ENCODE assay signal across 5 cellular contexts in the genomic region with DNA sequence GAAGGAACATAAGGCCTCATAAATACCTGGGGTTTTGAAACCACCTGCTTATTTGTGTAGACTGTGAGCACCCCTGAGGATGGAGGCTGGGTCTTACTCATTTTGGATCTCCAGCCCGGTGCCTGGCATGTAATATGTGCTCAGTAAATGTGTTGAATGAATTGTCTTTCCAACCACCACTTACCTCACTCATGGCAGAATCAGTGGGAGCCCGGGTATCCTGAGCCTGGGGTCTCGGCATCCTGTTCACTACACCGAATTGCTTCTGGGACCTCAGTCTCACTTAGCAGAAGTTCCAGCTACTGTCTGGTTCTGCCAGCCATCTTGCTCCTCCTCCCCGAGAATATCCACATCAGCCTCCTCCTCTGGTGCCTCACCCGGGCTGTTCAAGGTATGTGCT. TPM values are rescaled to one million over a fixed set of nuclear protein-coding genes. Genes with fewer than 3 reads are reported as not detected.
"Had no signal": no experiment of that assay in that cellular context is flagged by ENCODE, and none has a peak within 500 bp of the region (broad histone marks: within the 10 kb centered on the region; RNA-seq: fewer than 3 reads in every experiment).

No MANE protein-coding gene starts in this region.

- H3K4me3 Mint-ChIP-seq: GM23338, H9 had no signal

- H3K27ac Mint-ChIP-seq: GM23338, H9 had no signal

- DNase-seq: H9, HCEC 1CT, IMR-90 had no signal

- H3K9me3 Mint-ChIP-seq: GM23338, H9 had no signal

RNA-seq across cellular contexts. Expression of a gene that starts 43.0 kb away (rescaled TPM):
- total RNA-seq: HT-29 had no signal
